ENCODE assay signal across 8 cellular contexts in genomic region chr2:190343170-190343499, GRCh38. TPM values are rescaled to one million over a fixed set of nuclear protein-coding genes. Genes with fewer than 3 reads are reported as not detected.
DNase-seq lines count a peak whose midpoint lies in the region; ATAC-seq and TF ChIP-seq lines count a peak whose summit lies in the region.

No MANE protein-coding gene starts in this region.

- peak overlapping the region; percentile 91 for H3K27ac Mint-ChIP-seq in mesothelial cell of epicardium

- intact Hi-C loops in HCT116 (cut with micrococcal nuclease), result no loop called here

- H3K36me3 Mint-ChIP-seq in mesothelial cell of epicardium, result no peaks in the 10 kb centered on the region

- DNase-seq in AG04449 (ENCODE audit: low read depth, low spot score) (no peak), HCT116 (ENCODE audit: low read depth, low spot score) (no peak), astrocyte of the spinal cord (ENCODE audit: low read depth, low spot score) (no peak), mesothelial cell of epicardium (ENCODE audit: low spot score in 2 of 2, unreplicated experiment in 2 of 2) (no peak), Ammon's horn (ENCODE audit: low spot score) (no peak), NCI-H1417 treated with DMSO at 0.1 percent for 48 hours (lab: John Stamatoyannopoulos, UW) (no peak)

- H2AFZ ChIP-seq in HCT116 (ENCODE audit: low read depth, low read length, poor library complexity, severe bottlenecking), result no peak overlapping the region

- H3K36me3 ChIP-seq in HCT116 (ENCODE audit: control insufficient read depth in 1 of 2, insufficient read depth in 2 of 2, low read length in 2 of 2), result no peaks in the 10 kb centered on the region

- CTCF ChIA-PET in AG04449 (lab: Yijun Ruan, JAX) (interaction anchor here (1.3 to 4.5 kb wide), 5 partner anchors 10 to 27 kb away, joined by 3 to 24 read pairs (median 5); partner anchors contain the start of gene HIBCH), HCT116 (lab: Charles Lee) (interaction anchor here (1.1 kb wide), 1 partner anchor 9 kb away, joined by 3 read pairs; no protein-coding TSS in a partner anchor)

- peak; percentile 34 for ATAC-seq in HCT116
- ATAC-seq in GM18868 (IDR thresholded peaks at IDR 0.05; ENCODE audit: unreplicated experiment), result no peak
- no peak for ATAC-seq in HG03432 (IDR thresholded peaks at IDR 0.05; ENCODE audit: unreplicated experiment)

- peak overlapping the region; percentile 70 for H3K9ac ChIP-seq in HCT116 (ENCODE audit: low read length)

- RAD21 ChIA-PET in HCT116 (lab: Charles Lee; ENCODE audit: low non-redundant PET in 1 of 2, low total read pairs in 2 of 2, uncharacterized antibody in 2 of 2, unreplicated experiment in 2 of 2), result no interaction called here

- peak overlapping the region; percentile 72 for H3K4me2 ChIP-seq in HCT116 (ENCODE audit: low read length)

- H3K4me1 Mint-ChIP-seq in mesothelial cell of epicardium, result peaks cover 18% of the 10 kb centered on the region

- no peak for TF ChIP-seq RAD21 in HCT116 (IDR thresholded peaks at IDR 0.05; ENCODE audit: low read depth)

- no TSS peak for BruUV-seq in HCT116 (replicated peaks; lab: Mats Ljungman, UMichigan)

- peak overlapping the region; percentile 78 for H3K27ac ChIP-seq in HCT116 (ENCODE audit: low read depth, low read length)

- TF ChIP-seq POLR2A in HCT116 (IDR thresholded peaks at IDR 0.05; ENCODE audit: borderline replicate concordance, extremely low read depth, insufficient read depth, insufficient read length), result no peak

- peak overlapping the region; percentile 78 for H3K4me3 Mint-ChIP-seq in mesothelial cell of epicardium

- H3K9me3 Mint-ChIP-seq in mesothelial cell of epicardium, result no peaks in the 10 kb centered on the region

- peaks cover 19 to 39% of the 10 kb centered on the region in 2 experiments; a peak in 3 of 4 replicates for H3K4me1 ChIP-seq in HCT116 (ENCODE audit: control insufficient read depth in 1 of 2, insufficient read depth in 2 of 2, low read length in 2 of 2)

- H3K27me3 ChIP-seq in HCT116 (ENCODE audit: insufficient read depth, low read length), result no peaks in the 10 kb centered on the region

- H3K4me3 ChIP-seq in AG04449 (ENCODE audit: low read depth, low read length), result peak overlapping the region; percentile 73
- H3K4me3 ChIP-seq in HCT116 (replicated peaks in 1 of 2; ENCODE audit: low read depth in 1 of 2, low read length in 2 of 2), result peak overlapping the region; percentile 58 to 70
- peak overlapping the region; percentile 56 for H3K4me3 ChIP-seq in astrocyte of the spinal cord (ENCODE audit: low read depth, low read length)

- peaks cover 25% of the 10 kb centered on the region for H3K79me2 ChIP-seq in HCT116 (ENCODE audit: insufficient read depth, low read length)

- H4K20me1 ChIP-seq in HCT116 (ENCODE audit: insufficient read depth), result no peaks in the 10 kb centered on the region

- H3K27me3 Mint-ChIP-seq in mesothelial cell of epicardium (ENCODE audit: low read depth), result no peaks in the 10 kb centered on the region

- in situ Hi-C loops in astrocyte of the spinal cord (cut with HindIII; ENCODE audit: low sequenced_read_pairs), result no loop called here

- no peak for TF ChIP-seq CTCF in AG04449 (IDR thresholded peaks at IDR 0.05; ENCODE audit: insufficient read depth, low read length, missing control alignments)
- no peak for TF ChIP-seq CTCF in HCT116 (IDR thresholded peaks at IDR 0.05 in 2 of 3, conservative IDR thresholded peaks at IDR 0.05 in 1 of 3; ENCODE audit: borderline replicate concordance in 1 of 3, insufficient read depth in 1 of 3, low read depth in 2 of 3, low read length in 2 of 3)
- no peak for TF ChIP-seq CTCF in astrocyte of the spinal cord (IDR thresholded peaks at IDR 0.05; ENCODE audit: low read depth, low read length)
- TF ChIP-seq CTCF in mesothelial cell of epicardium (IDR thresholded peaks at IDR 0.05; ENCODE audit: unreplicated experiment), result no peak

- POLR2A ChIA-PET in AG04449 (lab: Yijun Ruan, JAX) (no interaction called here), HCT116 (lab: Charles Lee) (interaction anchor here (1.3 kb wide), 1 partner anchor 24 kb away, joined by 5 read pairs; the partner anchor contains the start of gene HIBCH)

- no peaks in the 10 kb centered on the region for H3K9me3 ChIP-seq in HCT116 (ENCODE audit: control insufficient read depth in 1 of 2, insufficient read depth in 1 of 2, low read depth in 1 of 2, low read length in 2 of 2)

- H3K9me2 ChIP-seq in HCT116 (ENCODE audit: insufficient read depth), result no peaks in the 10 kb centered on the region

TF ChIP-seq in HCT116, 20 proteins besides CTCF, POLR2A, EP300 and RAD21:
- TF ChIP-seq CBX3 (IDR thresholded peaks at IDR 0.05; ENCODE audit: low read depth) (peak; percentile 23; the same call in 1 of the 2 replicates), YY1 (IDR thresholded peaks at IDR 0.05; ENCODE audit: extremely low read depth, insufficient replicate concordance, low read depth, low read length) (no peak), SP1 (IDR thresholded peaks at IDR 0.05; ENCODE audit: low read depth) (no peak), ZFX (IDR thresholded peaks at IDR 0.05) (no peak), CEBPB (IDR thresholded peaks at IDR 0.05; ENCODE audit: low read depth) (no peak), JUND (IDR thresholded peaks at IDR 0.05) (no peak), EZH2phosphoT487 (IDR thresholded peaks at IDR 0.05; ENCODE audit: borderline replicate concordance) (no peak), ATF3 (IDR thresholded peaks at IDR 0.05) (no peak), FOSL1 (IDR thresholded peaks at IDR 0.05; ENCODE audit: low read depth) (no peak), ELF1 (IDR thresholded peaks at IDR 0.05; ENCODE audit: borderline replicate concordance, low read depth) (no peak), EGR1 (IDR thresholded peaks at IDR 0.05; ENCODE audit: low read depth) (peak; percentile 55; the same call in 1 of the 2 replicates), ZBTB33 (IDR thresholded peaks at IDR 0.05; ENCODE audit: extremely low read depth, insufficient replicate concordance, low read length) (no peak)

RNA-seq across cellular contexts. Expression of gene INPP1, which starts 0.3 kb away (rescaled TPM):
- total RNA-seq in HCT116 (2021; ENCODE audit: unreplicated experiment) (19.6 TPM), mesothelial cell of epicardium (18.4 to 20.6 TPM (median 20.3 TPM) in 3 replicates)
- 14.3 and 18.5 TPM in 2 replicates for polyA plus RNA-seq in HCT116 (2012)

RNA-seq across cellular contexts. Expression of gene HIBCH, which starts 23.5 kb away (rescaled TPM):
- total RNA-seq in HCT116 (2021; ENCODE audit: unreplicated experiment) (24.7 TPM), mesothelial cell of epicardium (55.7 to 64.0 TPM (median 58.8 TPM) in 3 replicates)
- polyA plus RNA-seq in HCT116 (2012), result 4.4 and 7.7 TPM in 2 replicates
